Comparison of ENCODE assay signal across 1 cellular context in genomic region chr16:4116328-4117249, GRCh38.
TF ChIP-seq lines count a peak whose summit lies in the region.

TSS of gene ADCY9 (minus strand) at chr16:4116442. CDS start at chr16:4115442, 1,000 bp downstream.

TF ChIP-seq in HepG2, 621 proteins besides CTCF, POLR2A, EP300 and RAD21 (continued from another document and continues in another):
- TF ChIP-seq THAP9 (CRISPR knock-in tag; IDR thresholded peaks at IDR 0.05; ENCODE audit: borderline replicate concordance) (no peak), ZNF709 (CRISPR knock-in tag; IDR thresholded peaks at IDR 0.05) (no peak), ZNF207 (IDR thresholded peaks at IDR 0.05; ENCODE audit: borderline replicate concordance) (no peak), ZNF563 (CRISPR knock-in tag; IDR thresholded peaks at IDR 0.05) (no peak), CSRNP2 (CRISPR knock-in tag; conservative IDR thresholded peaks at IDR 0.05; ENCODE audit: low read depth) (no peak), HOMEZ (CRISPR knock-in tag; IDR thresholded peaks at IDR 0.05; ENCODE audit: low read depth) (no peak), ZBTB3 (CRISPR knock-in tag; IDR thresholded peaks at IDR 0.05; ENCODE audit: borderline replicate concordance, low read depth) (no peak), ZNF512B (CRISPR knock-in tag; IDR thresholded peaks at IDR 0.05; ENCODE audit: borderline replicate concordance) (no peak), THAP7 (CRISPR knock-in tag; IDR thresholded peaks at IDR 0.05) (peak; percentile 45; the same call in 1 of the 2 replicates), ZFX (CRISPR knock-in tag; IDR thresholded peaks at IDR 0.05; ENCODE audit: low read depth) (peak; percentile 89), ZSCAN12 (CRISPR knock-in tag; IDR thresholded peaks at IDR 0.05) (no peak), ZNF350 (CRISPR knock-in tag; IDR thresholded peaks at IDR 0.05; ENCODE audit: borderline replicate concordance, low read depth) (peak; percentile 44; the same call in 1 of the 2 replicates), HOXA3 (CRISPR knock-in tag; IDR thresholded peaks at IDR 0.05) (peak; percentile 36; the same call in 1 of the 2 replicates), ESRRA (CRISPR knock-in tag; IDR thresholded peaks at IDR 0.05; ENCODE audit: low read depth) (peak; percentile 34; the same call in 1 of the 2 replicates), ZKSCAN8 (CRISPR knock-in tag; IDR thresholded peaks at IDR 0.05; ENCODE audit: borderline replicate concordance) (no peak), TMF1 (CRISPR knock-in tag; IDR thresholded peaks at IDR 0.05; ENCODE audit: low read depth) (no peak), LCORL (IDR thresholded peaks at IDR 0.05) (no peak), LCORL (CRISPR knock-in tag; IDR thresholded peaks at IDR 0.05) (peak; percentile 44; the same call in 1 of the 2 replicates), ZBTB14 (CRISPR knock-in tag; IDR thresholded peaks at IDR 0.05) (peak; percentile 80), MEF2D (CRISPR knock-in tag; IDR thresholded peaks at IDR 0.05) (no peak), KAT7 (CRISPR knock-in tag; IDR thresholded peaks at IDR 0.05; ENCODE audit: borderline replicate concordance) (peak; percentile 61; the same call in 1 of the 2 replicates), MTA1 (CRISPR knock-in tag; IDR thresholded peaks at IDR 0.05; ENCODE audit: borderline replicate concordance) (0 out of 2 replicates have a peak, but pooled peaks have one; percentile 39), ZNF446 (CRISPR knock-in tag; IDR thresholded peaks at IDR 0.05) (no peak), ZNF451 (CRISPR knock-in tag; IDR thresholded peaks at IDR 0.05) (no peak), SALL2 (CRISPR knock-in tag; IDR thresholded peaks at IDR 0.05) (0 out of 2 replicates have a peak, but pooled peaks have one; percentile 56), KDM4B (CRISPR knock-in tag; IDR thresholded peaks at IDR 0.05) (no peak), PREB (CRISPR knock-in tag; IDR thresholded peaks at IDR 0.05) (no peak), DMTF1 (CRISPR knock-in tag; IDR thresholded peaks at IDR 0.05) (no peak), RORA (CRISPR knock-in tag; IDR thresholded peaks at IDR 0.05) (no peak), ZFP36L2 (CRISPR knock-in tag; IDR thresholded peaks at IDR 0.05) (no peak), MZF1 (CRISPR knock-in tag; IDR thresholded peaks at IDR 0.05; ENCODE audit: borderline replicate concordance) (no peak), ZC3H4 (CRISPR knock-in tag; IDR thresholded peaks at IDR 0.05; ENCODE audit: borderline replicate concordance) (no peak; the same call in 1 of the 2 replicates), SCMH1 (CRISPR knock-in tag; IDR thresholded peaks at IDR 0.05; ENCODE audit: borderline replicate concordance) (no peak), FOXO1 (CRISPR knock-in tag; IDR thresholded peaks at IDR 0.05) (0 out of 2 replicates have a peak, but pooled peaks have one; percentile 18), ZSCAN29 (CRISPR knock-in tag; conservative IDR thresholded peaks at IDR 0.05) (no peak), PHF5A (CRISPR knock-in tag; IDR thresholded peaks at IDR 0.05; ENCODE audit: low read depth, unreplicated experiment) (no peak), ZSCAN21 (CRISPR knock-in tag; IDR thresholded peaks at IDR 0.05; ENCODE audit: borderline replicate concordance) (peak; percentile 58; the same call in 1 of the 2 replicates), JARID2 (CRISPR knock-in tag; IDR thresholded peaks at IDR 0.05; ENCODE audit: insufficient replicate concordance) (no peak), GLMP (CRISPR knock-in tag; IDR thresholded peaks at IDR 0.05; ENCODE audit: borderline replicate concordance) (no peak), ZNF781 (CRISPR knock-in tag; IDR thresholded peaks at IDR 0.05; ENCODE audit: borderline replicate concordance, not compliant biosample characterization) (peak; percentile 77), ZNF580 (CRISPR knock-in tag; IDR thresholded peaks at IDR 0.05; ENCODE audit: borderline replicate concordance, low read depth) (no peak; the same call in 1 of the 2 replicates), TFDP1 (CRISPR knock-in tag; IDR thresholded peaks at IDR 0.05; ENCODE audit: borderline replicate concordance) (0 out of 2 replicates have a peak, but pooled peaks have one; percentile 27), ZKSCAN5 (CRISPR knock-in tag; IDR thresholded peaks at IDR 0.05) (no peak), ZNF441 (CRISPR knock-in tag; IDR thresholded peaks at IDR 0.05; ENCODE audit: borderline replicate concordance) (peak; percentile 61; the same call in 1 of the 2 replicates), TBX2 (CRISPR knock-in tag; IDR thresholded peaks at IDR 0.05; ENCODE audit: borderline replicate concordance) (peak; percentile 23; the same call in 1 of the 2 replicates)
